13 cellular contexts compared by ENCODE assay signal in the genomic region with DNA sequence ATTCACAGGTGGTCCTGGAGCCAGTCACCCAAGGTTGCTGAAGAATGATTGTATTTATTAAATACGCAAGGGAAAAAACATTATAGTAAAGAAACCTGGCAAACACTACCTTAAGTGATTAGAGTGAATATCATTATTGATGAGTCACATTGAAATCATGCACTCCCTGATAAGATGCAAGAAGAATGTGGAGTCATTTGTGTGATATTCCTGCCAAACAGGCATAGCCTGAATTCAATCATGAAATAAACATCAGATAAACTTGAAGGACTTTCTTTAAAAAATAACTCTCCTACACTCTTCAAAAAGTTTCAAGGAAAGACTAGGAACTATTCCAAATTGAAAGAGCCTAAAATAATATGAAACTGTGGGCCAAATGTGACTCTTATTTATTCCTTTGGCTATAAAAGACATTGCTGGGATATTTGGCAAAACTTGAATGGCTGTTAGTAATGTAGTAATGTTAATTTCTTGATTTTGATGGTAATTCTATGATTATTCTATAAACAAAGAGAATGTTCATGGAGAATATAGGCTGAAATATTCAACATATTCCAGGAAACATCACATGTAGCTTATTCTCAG.
DNase-seq lines count a peak whose midpoint lies in the region; ATAC-seq and TF ChIP-seq lines count a peak whose summit lies in the region.
"Had no signal": no experiment of that assay in that cellular context is flagged by ENCODE, and none has a peak within 500 bp of the region (broad histone marks: within the 10 kb centered on the region; RNA-seq: fewer than 3 reads in every experiment).

No MANE protein-coding gene starts in this region.

- no peak for ATAC-seq in GM19452 (IDR thresholded peaks at IDR 0.05; ENCODE audit: unreplicated experiment)
- ATAC-seq: GM23338, upper lobe of right lung had no signal

- H3K9me3 ChIP-seq in esophagus squamous epithelium = no peaks in the 10 kb centered on the region
- H3K9me3 ChIP-seq: lower lobe of right lung, sigmoid colon, upper lobe of right lung had no signal

- H3K4me3 ChIP-seq in esophagus squamous epithelium = no peak overlapping the region
- H3K4me3 ChIP-seq: GM23338, lower lobe of right lung, sigmoid colon, upper lobe of right lung had no signal

- H3K4me1 ChIP-seq in esophagus squamous epithelium = peaks cover 0 to 10% (median 0%) of the 10 kb centered on the region in 3 donors

- WGBS in esophagus squamous epithelium, 2 donors = 17 to 56% methylated on average over 1 of the region's 1 CpG

- H3K27ac ChIP-seq in esophagus squamous epithelium = no peak overlapping the region
- H3K27ac ChIP-seq: lower lobe of right lung, sigmoid colon, upper lobe of right lung had no signal

- no peak for TF ChIP-seq POLR2A in esophagus squamous epithelium (IDR thresholded peaks at IDR 0.05)

- TF ChIP-seq CTCF in esophagus squamous epithelium (IDR thresholded peaks at IDR 0.05) = no peak

- intact Hi-C loops in esophagus squamous epithelium (cut with DNase I) = no loop called here

- peak; percentile 11 for DNase-seq in LoVo (ENCODE audit: low spot score)
- peak; percentile 85 for DNase-seq in astrocyte of the hippocampus (ENCODE audit: low read depth, low spot score)
- DNase-seq in glomerular endothelial cell (ENCODE audit: extremely low read depth, low read depth, low spot score) = peak; percentile 20
- DNase-seq in pulmonary artery endothelial cell (ENCODE audit: low read depth, low spot score) = peak; percentile 66
- DNase-seq in NCI-H187 treated with DMSO at 0.1 percent for 48 hours (lab: John Stamatoyannopoulos, UW) = no peak
- no peak for DNase-seq in esophagus squamous epithelium (lab: John Stamatoyannopoulos, UW)
- DNase-seq: lower lobe of right lung, NCI-H1105 treated with DMSO at 0.1 percent for 48 hours, occipital lobe, sigmoid colon, upper lobe of right lung had no signal

- H3K36me3 ChIP-seq in esophagus squamous epithelium = no peaks in the 10 kb centered on the region
- H3K36me3 ChIP-seq: lower lobe of right lung, sigmoid colon, upper lobe of right lung had no signal

- H3K27me3 ChIP-seq in esophagus squamous epithelium = no peaks in the 10 kb centered on the region
- H3K27me3 ChIP-seq: sigmoid colon, upper lobe of right lung had no signal

Comparison
In these comparisons a context has a peak if more than half of its experiments do, and no peak if none do; other contexts are left out.
1. DNase-seq: peak in LoVo (single experiment), astrocyte of the hippocampus (single experiment), glomerular endothelial cell (single experiment) and pulmonary artery endothelial cell (single experiment); none in NCI-H187 treated with DMSO at 0.1 percent for 48 hours (single experiment) and esophagus squamous epithelium (single experiment).